ENCODE assay signal across 8 cellular contexts in the genomic region with DNA sequence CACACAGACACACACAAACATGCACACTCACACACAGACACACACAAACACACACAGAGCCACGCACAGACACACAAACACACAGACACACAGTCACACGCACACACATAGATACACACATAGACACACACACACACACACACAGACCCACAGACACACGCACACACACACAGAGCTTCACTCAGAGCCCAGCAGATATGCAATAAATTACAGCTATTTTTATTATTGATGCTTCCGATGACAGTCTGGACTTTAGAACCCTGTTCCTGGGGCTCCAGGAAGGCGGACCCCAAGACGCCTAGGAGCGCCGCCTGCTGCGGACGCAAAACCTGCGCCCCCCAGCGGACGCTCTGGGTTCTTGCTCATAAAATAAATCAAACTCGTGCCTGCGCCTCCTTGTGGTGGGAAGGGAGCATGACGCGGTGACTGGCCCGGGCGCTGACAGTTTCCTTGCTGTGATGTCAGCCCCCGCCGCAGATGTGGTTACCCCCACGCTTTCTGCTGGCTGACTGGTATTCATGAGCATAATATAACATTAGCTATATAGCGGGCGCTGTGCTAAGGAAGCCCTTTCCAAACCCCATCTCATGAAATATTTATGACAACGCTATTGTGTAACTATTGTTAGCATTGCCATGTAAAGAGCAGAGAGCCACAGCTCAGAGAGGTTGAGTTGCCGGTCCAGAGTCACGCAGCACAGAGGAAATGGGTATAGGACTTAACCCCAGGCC.
DNase-seq lines count a peak whose midpoint lies in the region; ATAC-seq and TF ChIP-seq lines count a peak whose summit lies in the region.

No MANE protein-coding gene starts in this region.

- no peak overlapping the region for H3K27ac ChIP-seq in left lung

- peaks cover 0 to 37% of the 10 kb centered on the region in 2 donors for H3K4me1 ChIP-seq in left lung

- peak; percentile 86 for DNase-seq in AG08396 (ENCODE audit: low spot score)
- DNase-seq in NCI-H460 (ENCODE audit: extremely low read depth, low read depth), result peak; percentile 58
- peak; percentile 93 to 95 for DNase-seq in activated CD4-positive, alpha-beta T cell treated with anti-CD3 and anti-CD28 coated beads for 24 hours (ENCODE audit: low read depth in 2 of 2)
- peak; percentile 67 for DNase-seq in cerebellar cortex (ENCODE audit: low spot score)
- peak; percentile 87 to 96 for DNase-seq in left lung
- DNase-seq in stimulated activated CD4-positive, alpha-beta T cell treated with anti-CD3 and anti-CD28 coated beads, Interleukin-4, amount 100 ng/mL, for 4 hours, result peak; percentile 91 to 92

- H3K4me3 ChIP-seq in left lung, result no peak overlapping the region

- H3K9me3 ChIP-seq in left lung, result no peaks in the 10 kb centered on the region

- H3K27me3 ChIP-seq in left lung, result peaks cover 0 to 23% of the 10 kb centered on the region in 2 donors

- no peaks in the 10 kb centered on the region for H3K36me3 ChIP-seq in left lung

- intact Hi-C loops in left lung (cut with DNase I), result loop anchor here in 1 of 2 donors (5.0 kb wide), 2 partner anchors 165 to 260 kb away; no protein-coding TSS in a partner anchor

- ATAC-seq in GM18870 (IDR thresholded peaks at IDR 0.05; ENCODE audit: unreplicated experiment) (peak; percentile 34), HG03432 (IDR thresholded peaks at IDR 0.05; ENCODE audit: unreplicated experiment) (peak; percentile 41), left lung (peak; percentile 84)

- TF ChIP-seq CTCF in left lung (IDR thresholded peaks at IDR 0.05), result peak; percentile 99 to 100

Comparison
In these comparisons a context has a peak if more than half of its experiments do, and no peak if none do; other contexts are left out.
1. ATAC-seq: peak in every context shown above with its lines; median percentile 84 in left lung; 41 in HG03432; 34 in GM18870.